ENCODE assay signal across 1 cellular context in the genomic region with DNA sequence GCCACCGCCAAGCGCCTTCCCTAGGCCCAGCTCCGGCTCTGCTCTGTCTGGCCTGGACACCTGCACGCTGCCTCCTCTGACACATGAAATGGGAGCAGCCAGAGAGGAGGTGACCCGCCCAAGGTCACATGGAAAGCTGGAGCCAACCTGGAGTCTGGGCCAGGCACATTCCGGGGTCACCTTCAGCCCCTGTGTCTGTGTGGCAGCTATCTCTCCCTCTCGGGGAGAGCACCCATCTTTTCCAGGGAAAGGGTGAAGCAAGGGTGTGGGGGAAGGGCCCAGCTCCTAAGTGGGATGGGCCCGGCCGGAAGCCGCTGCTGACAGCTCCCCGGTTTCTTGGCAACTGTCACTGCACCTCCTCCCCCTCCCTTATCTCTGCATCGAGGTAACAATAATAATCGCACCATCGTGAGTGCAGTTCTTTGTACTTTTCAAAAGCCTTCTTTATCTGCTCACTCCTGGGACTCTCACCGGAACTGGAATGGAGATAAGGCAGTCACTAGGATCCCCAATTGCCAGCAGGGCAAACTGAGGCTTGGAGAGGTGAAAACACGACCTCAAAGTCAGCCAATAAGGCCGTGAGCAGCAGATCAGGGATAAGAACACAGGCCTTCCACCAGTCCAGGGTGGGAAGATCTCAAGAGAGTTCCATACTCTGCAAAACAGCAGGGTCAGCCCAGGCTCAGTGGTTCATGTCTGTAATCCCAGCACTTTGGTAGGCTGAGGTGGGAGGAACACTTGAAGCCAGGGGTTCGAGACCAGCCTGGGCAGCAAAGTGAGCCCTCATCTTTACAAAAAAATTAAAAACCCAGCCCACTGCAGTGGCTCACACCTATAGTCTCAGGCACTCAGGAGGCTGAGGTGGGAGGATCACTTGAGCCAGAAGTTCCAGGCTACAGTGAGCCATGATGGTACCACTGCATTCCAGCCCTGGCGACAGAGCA.
TF ChIP-seq lines count a peak whose summit lies in the region.

No MANE protein-coding gene starts in this region.

TF ChIP-seq in K562, 482 proteins besides CTCF, POLR2A, EP300 and RAD21 (continued from another document):
- TF ChIP-seq, protein P1, sequence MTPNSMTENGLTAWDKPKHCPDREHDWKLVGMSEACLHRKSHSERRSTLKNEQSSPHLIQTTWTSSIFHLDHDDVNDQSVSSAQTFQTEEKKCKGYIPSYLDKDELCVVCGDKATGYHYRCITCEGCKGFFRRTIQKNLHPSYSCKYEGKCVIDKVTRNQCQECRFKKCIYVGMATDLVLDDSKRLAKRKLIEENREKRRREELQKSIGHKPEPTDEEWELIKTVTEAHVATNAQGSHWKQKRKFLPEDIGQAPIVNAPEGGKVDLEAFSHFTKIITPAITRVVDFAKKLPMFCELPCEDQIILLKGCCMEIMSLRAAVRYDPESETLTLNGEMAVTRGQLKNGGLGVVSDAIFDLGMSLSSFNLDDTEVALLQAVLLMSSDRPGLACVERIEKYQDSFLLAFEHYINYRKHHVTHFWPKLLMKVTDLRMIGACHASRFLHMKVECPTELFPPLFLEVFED (CRISPR knock-in tag; conservative IDR thresholded peaks at IDR 0.05) = no peak
- TF ChIP-seq ZNF354B (CRISPR knock-in tag; IDR thresholded peaks at IDR 0.05) = no peak
